Comparison of ENCODE assay signal across 1 cellular context in the genomic region with DNA sequence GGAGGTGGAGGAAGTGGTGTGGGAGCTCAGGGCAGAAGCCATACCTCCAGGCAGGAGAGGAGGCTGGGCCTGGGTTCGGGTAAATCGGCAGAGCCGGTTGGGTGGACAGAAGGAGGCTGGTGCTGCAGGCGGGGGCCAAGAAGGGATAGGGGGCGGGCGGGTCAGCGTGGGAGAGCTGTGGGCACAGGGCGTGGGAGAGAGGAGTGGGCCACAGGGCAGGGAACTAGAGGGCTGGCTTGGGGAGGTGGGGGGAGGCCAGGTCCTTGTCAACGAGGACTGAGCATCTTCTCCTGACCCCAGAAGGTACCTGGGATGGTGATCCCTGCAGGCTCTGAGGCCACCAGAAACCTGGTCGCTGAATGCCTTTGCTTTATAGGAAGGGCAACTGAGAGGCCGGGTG.
TF ChIP-seq lines count a peak whose summit lies in the region.

No MANE protein-coding gene starts in this region.

TF ChIP-seq in GM12878, 131 proteins besides CTCF, POLR2A, EP300 and RAD21:
- no peak for TF ChIP-seq SREBF2 (IDR thresholded peaks at IDR 0.05; ENCODE audit: low read length)
- TF ChIP-seq, protein P1, sequence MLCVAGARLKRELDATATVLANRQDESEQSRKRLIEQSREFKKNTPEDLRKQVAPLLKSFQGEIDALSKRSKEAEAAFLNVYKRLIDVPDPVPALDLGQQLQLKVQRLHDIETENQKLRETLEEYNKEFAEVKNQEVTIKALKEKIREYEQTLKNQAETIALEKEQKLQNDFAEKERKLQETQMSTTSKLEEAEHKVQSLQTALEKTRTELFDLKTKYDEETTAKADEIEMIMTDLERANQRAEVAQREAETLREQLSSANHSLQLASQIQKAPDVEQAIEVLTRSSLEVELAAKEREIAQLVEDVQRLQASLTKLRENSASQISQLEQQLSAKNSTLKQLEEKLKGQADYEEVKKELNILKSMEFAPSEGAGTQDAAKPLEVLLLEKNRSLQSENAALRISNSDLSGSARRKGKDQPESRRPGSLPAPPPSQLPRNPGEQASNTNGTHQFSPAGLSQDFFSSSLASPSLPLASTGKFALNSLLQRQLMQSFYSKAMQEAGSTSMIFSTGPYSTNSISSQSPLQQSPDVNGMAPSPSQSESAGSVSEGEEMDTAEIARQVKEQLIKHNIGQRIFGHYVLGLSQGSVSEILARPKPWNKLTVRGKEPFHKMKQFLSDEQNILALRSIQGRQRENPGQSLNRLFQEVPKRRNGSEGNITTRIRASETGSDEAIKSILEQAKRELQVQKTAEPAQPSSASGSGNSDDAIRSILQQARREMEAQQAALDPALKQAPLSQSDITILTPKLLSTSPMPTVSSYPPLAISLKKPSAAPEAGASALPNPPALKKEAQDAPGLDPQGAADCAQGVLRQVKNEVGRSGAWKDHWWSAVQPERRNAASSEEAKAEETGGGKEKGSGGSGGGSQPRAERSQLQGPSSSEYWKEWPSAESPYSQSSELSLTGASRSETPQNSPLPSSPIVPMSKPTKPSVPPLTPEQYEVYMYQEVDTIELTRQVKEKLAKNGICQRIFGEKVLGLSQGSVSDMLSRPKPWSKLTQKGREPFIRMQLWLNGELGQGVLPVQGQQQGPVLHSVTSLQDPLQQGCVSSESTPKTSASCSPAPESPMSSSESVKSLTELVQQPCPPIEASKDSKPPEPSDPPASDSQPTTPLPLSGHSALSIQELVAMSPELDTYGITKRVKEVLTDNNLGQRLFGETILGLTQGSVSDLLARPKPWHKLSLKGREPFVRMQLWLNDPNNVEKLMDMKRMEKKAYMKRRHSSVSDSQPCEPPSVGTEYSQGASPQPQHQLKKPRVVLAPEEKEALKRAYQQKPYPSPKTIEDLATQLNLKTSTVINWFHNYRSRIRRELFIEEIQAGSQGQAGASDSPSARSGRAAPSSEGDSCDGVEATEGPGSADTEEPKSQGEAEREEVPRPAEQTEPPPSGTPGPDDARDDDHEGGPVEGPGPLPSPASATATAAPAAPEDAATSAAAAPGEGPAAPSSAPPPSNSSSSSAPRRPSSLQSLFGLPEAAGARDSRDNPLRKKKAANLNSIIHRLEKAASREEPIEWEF (IDR thresholded peaks at IDR 0.05; ENCODE audit: insufficient replicate concordance, low read depth, low read length), result no peak
- no peak for TF ChIP-seq RBBP5 (conservative IDR thresholded peaks at IDR 0.05)
- no peak for TF ChIP-seq CBX3 (IDR thresholded peaks at IDR 0.05; ENCODE audit: borderline replicate concordance, low read depth)
- no peak for TF ChIP-seq ASH2L (IDR thresholded peaks at IDR 0.05; ENCODE audit: borderline replicate concordance, low read depth)
- TF ChIP-seq FOXM1 (IDR thresholded peaks at IDR 0.05; ENCODE audit: low read depth, low read length), result no peak
- TF ChIP-seq SMAD5 (IDR thresholded peaks at IDR 0.05; ENCODE audit: low read depth), result no peak
- TF ChIP-seq, protein P2, sequence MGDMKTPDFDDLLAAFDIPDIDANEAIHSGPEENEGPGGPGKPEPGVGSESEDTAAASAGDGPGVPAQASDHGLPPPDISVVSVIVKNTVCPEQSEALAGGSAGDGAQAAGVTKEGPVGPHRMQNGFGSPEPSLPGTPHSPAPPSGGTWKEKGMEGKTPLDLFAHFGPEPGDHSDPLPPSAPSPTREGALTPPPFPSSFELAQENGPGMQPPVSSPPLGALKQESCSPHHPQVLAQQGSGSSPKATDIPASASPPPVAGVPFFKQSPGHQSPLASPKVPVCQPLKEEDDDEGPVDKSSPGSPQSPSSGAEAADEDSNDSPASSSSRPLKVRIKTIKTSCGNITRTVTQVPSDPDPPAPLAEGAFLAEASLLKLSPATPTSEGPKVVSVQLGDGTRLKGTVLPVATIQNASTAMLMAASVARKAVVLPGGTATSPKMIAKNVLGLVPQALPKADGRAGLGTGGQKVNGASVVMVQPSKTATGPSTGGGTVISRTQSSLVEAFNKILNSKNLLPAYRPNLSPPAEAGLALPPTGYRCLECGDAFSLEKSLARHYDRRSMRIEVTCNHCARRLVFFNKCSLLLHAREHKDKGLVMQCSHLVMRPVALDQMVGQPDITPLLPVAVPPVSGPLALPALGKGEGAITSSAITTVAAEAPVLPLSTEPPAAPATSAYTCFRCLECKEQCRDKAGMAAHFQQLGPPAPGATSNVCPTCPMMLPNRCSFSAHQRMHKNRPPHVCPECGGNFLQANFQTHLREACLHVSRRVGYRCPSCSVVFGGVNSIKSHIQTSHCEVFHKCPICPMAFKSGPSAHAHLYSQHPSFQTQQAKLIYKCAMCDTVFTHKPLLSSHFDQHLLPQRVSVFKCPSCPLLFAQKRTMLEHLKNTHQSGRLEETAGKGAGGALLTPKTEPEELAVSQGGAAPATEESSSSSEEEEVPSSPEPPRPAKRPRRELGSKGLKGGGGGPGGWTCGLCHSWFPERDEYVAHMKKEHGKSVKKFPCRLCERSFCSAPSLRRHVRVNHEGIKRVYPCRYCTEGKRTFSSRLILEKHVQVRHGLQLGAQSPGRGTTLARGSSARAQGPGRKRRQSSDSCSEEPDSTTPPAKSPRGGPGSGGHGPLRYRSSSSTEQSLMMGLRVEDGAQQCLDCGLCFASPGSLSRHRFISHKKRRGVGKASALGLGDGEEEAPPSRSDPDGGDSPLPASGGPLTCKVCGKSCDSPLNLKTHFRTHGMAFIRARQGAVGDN (IDR thresholded peaks at IDR 0.05), result no peak
- no peak for TF ChIP-seq ZNF217 (IDR thresholded peaks at IDR 0.05)
- no peak for TF ChIP-seq ZNF384 (IDR thresholded peaks at IDR 0.05; ENCODE audit: borderline replicate concordance, low read depth, low read length)
- TF ChIP-seq, protein P3, sequence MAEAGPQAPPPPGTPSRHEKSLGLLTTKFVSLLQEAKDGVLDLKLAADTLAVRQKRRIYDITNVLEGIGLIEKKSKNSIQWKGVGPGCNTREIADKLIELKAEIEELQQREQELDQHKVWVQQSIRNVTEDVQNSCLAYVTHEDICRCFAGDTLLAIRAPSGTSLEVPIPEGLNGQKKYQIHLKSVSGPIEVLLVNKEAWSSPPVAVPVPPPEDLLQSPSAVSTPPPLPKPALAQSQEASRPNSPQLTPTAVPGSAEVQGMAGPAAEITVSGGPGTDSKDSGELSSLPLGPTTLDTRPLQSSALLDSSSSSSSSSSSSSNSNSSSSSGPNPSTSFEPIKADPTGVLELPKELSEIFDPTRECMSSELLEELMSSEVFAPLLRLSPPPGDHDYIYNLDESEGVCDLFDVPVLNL (IDR thresholded peaks at IDR 0.05; ENCODE audit: low read depth, low read length), result no peak
- TF ChIP-seq, protein P4, sequence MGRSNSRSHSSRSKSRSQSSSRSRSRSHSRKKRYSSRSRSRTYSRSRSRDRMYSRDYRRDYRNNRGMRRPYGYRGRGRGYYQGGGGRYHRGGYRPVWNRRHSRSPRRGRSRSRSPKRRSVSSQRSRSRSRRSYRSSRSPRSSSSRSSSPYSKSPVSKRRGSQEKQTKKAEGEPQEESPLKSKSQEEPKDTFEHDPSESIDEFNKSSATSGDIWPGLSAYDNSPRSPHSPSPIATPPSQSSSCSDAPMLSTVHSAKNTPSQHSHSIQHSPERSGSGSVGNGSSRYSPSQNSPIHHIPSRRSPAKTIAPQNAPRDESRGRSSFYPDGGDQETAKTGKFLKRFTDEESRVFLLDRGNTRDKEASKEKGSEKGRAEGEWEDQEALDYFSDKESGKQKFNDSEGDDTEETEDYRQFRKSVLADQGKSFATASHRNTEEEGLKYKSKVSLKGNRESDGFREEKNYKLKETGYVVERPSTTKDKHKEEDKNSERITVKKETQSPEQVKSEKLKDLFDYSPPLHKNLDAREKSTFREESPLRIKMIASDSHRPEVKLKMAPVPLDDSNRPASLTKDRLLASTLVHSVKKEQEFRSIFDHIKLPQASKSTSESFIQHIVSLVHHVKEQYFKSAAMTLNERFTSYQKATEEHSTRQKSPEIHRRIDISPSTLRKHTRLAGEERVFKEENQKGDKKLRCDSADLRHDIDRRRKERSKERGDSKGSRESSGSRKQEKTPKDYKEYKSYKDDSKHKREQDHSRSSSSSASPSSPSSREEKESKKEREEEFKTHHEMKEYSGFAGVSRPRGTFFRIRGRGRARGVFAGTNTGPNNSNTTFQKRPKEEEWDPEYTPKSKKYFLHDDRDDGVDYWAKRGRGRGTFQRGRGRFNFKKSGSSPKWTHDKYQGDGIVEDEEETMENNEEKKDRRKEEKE (IDR thresholded peaks at IDR 0.05), result no peak
- no peak for TF ChIP-seq EED (IDR thresholded peaks at IDR 0.05; ENCODE audit: low read depth)
